In genomic region chr3:27312044-27312668, GRCh38 we compare ENCODE assay signal across 9 cellular contexts. TPM values are rescaled to one million over a fixed set of nuclear protein-coding genes. Genes with fewer than 3 reads are reported as not detected.
DNase-seq lines count a peak whose midpoint lies in the region; ATAC-seq and TF ChIP-seq lines count a peak whose summit lies in the region.
"Had no signal": no experiment of that assay in that cellular context is flagged by ENCODE, and none has a peak within 500 bp of the region (broad histone marks: within the 10 kb centered on the region; RNA-seq: fewer than 3 reads in every experiment).

No MANE protein-coding gene starts in this region.

- H3K27ac ChIP-seq in coronary artery (no peak overlapping the region), right lobe of liver (no peak overlapping the region), aorta (ENCODE audit: low read depth in 1 of 2, low read length in 2 of 2) (no peak overlapping the region)
- H3K27ac ChIP-seq: neutrophil had no signal

- H3K27ac Mint-ChIP-seq in activated naive CD4-positive, alpha-beta T cell treated with anti-CD3 and anti-CD28 coated beads, Interleukin-2, amount 50 U/mL, for 72 hours, result no peak overlapping the region

- H3K4me3 ChIP-seq in coronary artery, result no peak overlapping the region
- no peak overlapping the region for H3K4me3 ChIP-seq in right lobe of liver
- H3K4me3 ChIP-seq in aorta (ENCODE audit: low read length in 2 of 2), result no peak overlapping the region

- no peak for TF ChIP-seq POLR2A in right lobe of liver (IDR thresholded peaks at IDR 0.05)

- H3K4me1 ChIP-seq in right lobe of liver, result peaks cover 0 to 4% (median 0%) of the 10 kb centered on the region in 4 donors
- no peaks in the 10 kb centered on the region for H3K4me1 ChIP-seq in aorta (ENCODE audit: control insufficient read depth in 1 of 2, insufficient read depth in 2 of 2, low read length in 2 of 2)

- no peak for DNase-seq in activated naive CD4-positive, alpha-beta T cell treated with anti-CD3 and anti-CD28 coated beads, Interleukin-2, amount 50 U/mL, for 72 hours (ENCODE audit: low spot score in 2 of 2)
- DNase-seq in activated naive CD4-positive, alpha-beta T cell treated with anti-CD3 and anti-CD28 coated beads, Interleukin-2, amount 50 U/mL, for 16 hours, result no peak
- DNase-seq in HT-29 (ENCODE audit: low spot score) (peak; percentile 85), OCI-M1 (lab: John Stamatoyannopoulos, UW) (peak; percentile 82), coronary artery (ENCODE audit: low spot score) (no peak), right lobe of liver (no peak), aorta (no peak)

- H3K9me3 ChIP-seq in right lobe of liver, result no peaks in the 10 kb centered on the region
- no peaks in the 10 kb centered on the region for H3K9me3 ChIP-seq in aorta (ENCODE audit: control insufficient read depth, low read length)
- H3K9me3 ChIP-seq: neutrophil had no signal

- intact Hi-C loops in right lobe of liver (cut with DNase I) (loop anchor here (10.0 kb wide), 2 partner anchors 153 to 163 kb away; no protein-coding TSS in a partner anchor), aorta (cut with DNase I) (loop anchor here (10.0 kb wide), 2 partner anchors 153 to 373 kb away; no protein-coding TSS in a partner anchor)

- peak; percentile 39 to 70 for ATAC-seq in activated naive CD4-positive, alpha-beta T cell treated with anti-CD3 and anti-CD28 coated beads, Interleukin-2, amount 50 U/mL, for 72 hours
- peak; percentile 96 for ATAC-seq in GM21529 (IDR thresholded peaks at IDR 0.05; ENCODE audit: unreplicated experiment)
- ATAC-seq in right lobe of liver, result peak; percentile 93 to 99 (median 96)
- peak; percentile 75 for ATAC-seq in aorta (ENCODE audit: low FRiP score)

- 25% methylated on average over 5 of the region's 5 CpGs for WGBS in right lobe of liver (ENCODE audit: insufficient coverage, low coverage, low lambda C conversion rate, missing lambda C conversion rate)
- 33% methylated on average over 5 of the region's 5 CpGs for WGBS in aorta, 2 donors

- H3K27me3 ChIP-seq in right lobe of liver (no peaks in the 10 kb centered on the region), aorta (ENCODE audit: control insufficient read depth in 1 of 2, insufficient read depth in 2 of 2, low read length in 1 of 2) (no peaks in the 10 kb centered on the region)
- H3K27me3 ChIP-seq: neutrophil had no signal

- TF ChIP-seq CTCF in coronary artery (IDR thresholded peaks at IDR 0.05) (peak; percentile 58), right lobe of liver (IDR thresholded peaks at IDR 0.05) (peak; percentile 70 to 94 (median 80))

- H3K36me3 ChIP-seq in right lobe of liver (no peaks in the 10 kb centered on the region), aorta (ENCODE audit: control insufficient read depth in 1 of 2, insufficient read depth in 2 of 2, low read length in 1 of 2) (no peaks in the 10 kb centered on the region)
- H3K36me3 ChIP-seq: neutrophil had no signal

- H3K9me3 Mint-ChIP-seq in activated naive CD4-positive, alpha-beta T cell treated with anti-CD3 and anti-CD28 coated beads, Interleukin-2, amount 50 U/mL, for 72 hours, result no peaks in the 10 kb centered on the region

- no peaks in the 10 kb centered on the region for H3K36me3 Mint-ChIP-seq in activated naive CD4-positive, alpha-beta T cell treated with anti-CD3 and anti-CD28 coated beads, Interleukin-2, amount 50 U/mL, for 72 hours

RNA-seq across cellular contexts. Expression of gene NEK10, which starts 57.0 kb away (rescaled TPM):
- under 1 TPM; 0.34 to 0.74 TPM for total RNA-seq in activated naive CD4-positive, alpha-beta T cell treated with anti-CD3 and anti-CD28 coated beads, Interleukin-2, amount 50 U/mL, for 72 hours
- 0.44 and 2.8 TPM in 2 replicates for total RNA-seq in HT-29 (2014; rRNA removed; shearing (Covaris generic))
- total RNA-seq in right lobe of liver (1 to 10 TPM in 3 of 6 experiments, under 1 TPM in 3; 0.43 to 2.5 (median 0.87) TPM), aorta (1 to 10 TPM; 1.2 to 3.5 TPM)
- under 1 TPM; 0.08 to 0.25 TPM for polyA plus RNA-seq in aorta

Comparison
In these comparisons a context has a peak if more than half of its experiments do, and no peak if none do; other contexts are left out.
1. DNase-seq: peak in HT-29 (single experiment) and OCI-M1 (single experiment); none in activated naive CD4-positive, alpha-beta T cell treated with anti-CD3 and anti-CD28 coated beads, Interleukin-2, amount 50 U/mL, for 72 hours (0 of 2), activated naive CD4-positive, alpha-beta T cell treated with anti-CD3 and anti-CD28 coated beads, Interleukin-2, amount 50 U/mL, for 16 hours (single experiment), coronary artery (single experiment), right lobe of liver (0 of 3) and aorta (0 of 2).
2. Peak in every context shown above with its lines, with median percentiles within 50 percentile points of each other: ATAC-seq.